17 cellular contexts compared by ENCODE assay signal in genomic region chr7:54978364-54979116, GRCh38. TPM values are rescaled to one million over a fixed set of nuclear protein-coding genes. Genes with fewer than 3 reads are reported as not detected.
"Had no signal": no experiment of that assay in that cellular context is flagged by ENCODE, and none has a peak within 500 bp of the region (broad histone marks: within the 10 kb centered on the region; RNA-seq: fewer than 3 reads in every experiment).

No MANE protein-coding gene starts in this region.

- H3K27me3 Mint-ChIP-seq: activated CD4-positive, alpha-beta T cell treated with anti-CD3 and anti-CD28 coated beads, Interleukin-2, amount 10 ng/mL, durations not matched to agents 7 days and 5 days; type B pancreatic cell had no signal

- H3K9me3 ChIP-seq: left lung, prostate gland, right atrium auricular region, stomach had no signal

- H3K4me3 Mint-ChIP-seq: activated CD4-positive, alpha-beta T cell treated with anti-CD3 and anti-CD28 coated beads, Interleukin-2, amount 10 ng/mL, durations not matched to agents 7 days and 5 days; type B pancreatic cell had no signal

- H3K27me3 ChIP-seq: left lung, right atrium auricular region, stomach had no signal

- ATAC-seq: left lung had no signal

- H3K4me1 ChIP-seq: left lung, prostate gland, right atrium auricular region, stomach had no signal

- H3K4me1 Mint-ChIP-seq: activated CD4-positive, alpha-beta T cell treated with anti-CD3 and anti-CD28 coated beads, Interleukin-2, amount 10 ng/mL, durations not matched to agents 7 days and 5 days had no signal

- DNase-seq: activated CD4-positive, alpha-beta T cell treated with anti-CD3 and anti-CD28 coated beads, Interleukin-2, amount 10 ng/mL, durations not matched to agents 7 days and 5 days; activated CD8-positive, alpha-beta memory T cell treated with anti-CD3 and anti-CD28 coated beads, Interleukin-2, amount 50 U/mL, for 48 hours; activated effector memory CD4-positive, alpha-beta T cell treated with anti-CD3 and anti-CD28 coated beads, Interleukin-2, amount 50 U/mL, for 16 hours; activated naive CD4-positive, alpha-beta T cell treated with anti-CD3 and anti-CD28 coated beads, Interleukin-2, amount 50 U/mL, for 16 hours; activated T-cell treated with anti-CD3 and anti-CD28 coated beads, Interleukin-2, amount 50 U/mL, for 48 hours; cerebellar nuclear complex; cortex of kidney; erythroblast; left lung; stimulated activated CD4-positive, alpha-beta T cell treated with anti-CD3 and anti-CD28 coated beads, Interleukin-2, amount 100 ng/mL, for 48 hours; stomach; T1000 had no signal

- FAIRE-seq: astrocyte, bronchial epithelial cell had no signal

- H3K27ac Mint-ChIP-seq: activated CD4-positive, alpha-beta T cell treated with anti-CD3 and anti-CD28 coated beads, Interleukin-2, amount 10 ng/mL, durations not matched to agents 7 days and 5 days; type B pancreatic cell had no signal

- H3K36me3 ChIP-seq: left lung, prostate gland, right atrium auricular region, stomach had no signal

- H3K9me3 Mint-ChIP-seq: activated CD4-positive, alpha-beta T cell treated with anti-CD3 and anti-CD28 coated beads, Interleukin-2, amount 10 ng/mL, durations not matched to agents 7 days and 5 days; type B pancreatic cell had no signal

- H3K4me3 ChIP-seq: left lung, prostate gland, right atrium auricular region, stomach had no signal

- H3K27ac ChIP-seq: left lung, prostate gland, right atrium auricular region, stomach had no signal

RNA-seq across cellular contexts. Expression of gene EGFR, which starts 40.3 kb away (rescaled TPM):
- total RNA-seq: activated CD4-positive, alpha-beta T cell treated with anti-CD3 and anti-CD28 coated beads, Interleukin-2, amount 10 ng/mL, durations not matched to agents 7 days and 5 days had no signal
